In genomic region chr6:27541212-27541931, GRCh38 we compare ENCODE assay signal across 13 cellular contexts.
DNase-seq lines count a peak whose midpoint lies in the region; ATAC-seq, FAIRE-seq and TF ChIP-seq lines count a peak whose summit lies in the region.
"Had no signal": no experiment of that assay in that cellular context is flagged by ENCODE, and none has a peak within 500 bp of the region (broad histone marks: within the 10 kb centered on the region; RNA-seq: fewer than 3 reads in every experiment).

No MANE protein-coding gene starts in this region.

- POLR2A ChIA-PET in K562 (lab: Yijun Ruan, JAX): interaction anchor here (0.5 to 1.2 kb wide), 3 partner anchors 12 to 294 kb away, joined by 3 to 6 read pairs (median 4); no protein-coding TSS in a partner anchor

- H3K9ac ChIP-seq in K562 (ENCODE audit: insufficient read depth in 1 of 2, low read depth in 2 of 2, low read length in 2 of 2): peak overlapping the region in 1 of 2 experiments; percentile 12; a peak in 2 of 4 replicates
- H3K9ac ChIP-seq: BLaER1 had no signal

- TF ChIP-seq POLR2A in K562 (conservative IDR thresholded peaks at IDR 0.05) (no peak), uterus (IDR thresholded peaks at IDR 0.05) (no peak)

- TF ChIP-seq EP300 in K562 (IDR thresholded peaks at IDR 0.05; ENCODE audit: low read length): peak; percentile 57

- BruUV-seq in K562 (replicated peaks; lab: Mats Ljungman, UMichigan): TSS peak; percentile 90

- in situ Hi-C loops in K562 (cut with MboI): no loop called here

- H3K27ac ChIP-seq in K562 (ENCODE audit: extremely low read depth, low read depth, low read length): no peak overlapping the region
- no peak overlapping the region for H3K27ac ChIP-seq in WERI-Rb-1
- H3K27ac ChIP-seq in uterus: no peak overlapping the region
- H3K27ac ChIP-seq: BLaER1, cardiac muscle cell had no signal

- DNase-seq in stimulated activated CD4-positive, alpha-beta T cell treated with anti-CD3 and anti-CD28 coated beads, Interleukin-15, amount 100 ng/mL, for 24 hours: peak; percentile 56
- no peak for DNase-seq in stimulated activated CD4-positive, alpha-beta T cell treated with anti-CD3 and anti-CD28 coated beads, Interleukin-4, amount 100 ng/mL, for 24 hours
- DNase-seq in LoVo (ENCODE audit: low spot score): peak; percentile 5
- peak; percentile 47 to 89 (median 59) for DNase-seq in K562 (ENCODE audit: extremely low read depth in 1 of 4, low spot score in 3 of 4)
- no peak for DNase-seq in WERI-Rb-1
- no peak for DNase-seq in uterus
- DNase-seq: NCI-H1105, T-helper 17 cell had no signal

- intact Hi-C loops in K562 (cut with micrococcal nuclease) (no loop called here), uterus (cut with DNase I; ENCODE audit: low total_unique reads) (no loop called here)

- H4K20me1 ChIP-seq in K562 (replicated peaks; ENCODE audit: control insufficient read depth, insufficient read depth, low read length): no peaks in the 10 kb centered on the region
- H4K20me1 ChIP-seq: BLaER1 had no signal

- H3K4me3 ChIP-seq in K562 (peak overlapping the region; percentile 23), WERI-Rb-1 (ENCODE audit: low read depth, low read length) (no peak overlapping the region), uterus (no peak overlapping the region)
- H3K4me3 ChIP-seq: BLaER1, cardiac muscle cell had no signal

- no peak for FAIRE-seq in K562 (lab: Jason Lieb, UNC)

- peak overlapping the region; percentile 62 for H3K4me2 ChIP-seq in K562 (ENCODE audit: insufficient read depth, low read length)
- H3K4me2 ChIP-seq: BLaER1 had no signal

- WGBS in K562 (ENCODE audit: insufficient coverage, low coverage, missing lambda C conversion rate): 7% methylated on average over 15 of the region's 15 CpGs

- H3K36me3 ChIP-seq in K562 (ENCODE audit: control insufficient read depth, insufficient read depth, low read length) (no peaks in the 10 kb centered on the region), WERI-Rb-1 (no peaks in the 10 kb centered on the region), uterus (no peaks in the 10 kb centered on the region)
- H3K36me3 ChIP-seq: BLaER1, cardiac muscle cell had no signal

- TF ChIP-seq RAD21 in K562 (CRISPR knock-in tag; conservative IDR thresholded peaks at IDR 0.05 in 1 of 2, IDR thresholded peaks at IDR 0.05 in 1 of 2): no peak

- CTCF ChIA-PET in K562 (lab: Yijun Ruan, JAX; ENCODE audit: low intra/inter-chr PET ratio): no interaction called here

- ATAC-seq in K562 (peak; percentile 29), HG03342 (IDR thresholded peaks at IDR 0.05; ENCODE audit: unreplicated experiment) (no peak), GM21825 (IDR thresholded peaks at IDR 0.05; ENCODE audit: unreplicated experiment) (no peak)
- ATAC-seq: sciatic nerve, T-helper 17 cell had no signal

- H2AFZ ChIP-seq in K562 (ENCODE audit: low read depth, low read length): peak overlapping the region; percentile 58

- no peaks in the 10 kb centered on the region for H3K79me2 ChIP-seq in K562 (ENCODE audit: control insufficient read depth, insufficient read depth, low read length)

- H3K9me3 ChIP-seq in K562 (replicated peaks; ENCODE audit: control insufficient read depth, insufficient read depth, low read depth, low read length): no peaks in the 10 kb centered on the region
- H3K9me3 ChIP-seq in WERI-Rb-1 (ENCODE audit: severe bottlenecking): peaks cover 44% of the 10 kb centered on the region
- H3K9me3 ChIP-seq in uterus: no peaks in the 10 kb centered on the region

- H3K27me3 ChIP-seq in K562 (ENCODE audit: control insufficient read depth in 2 of 2, insufficient read depth in 2 of 2, low read length in 2 of 2) (no peaks in the 10 kb centered on the region), WERI-Rb-1 (ENCODE audit: insufficient read depth, low read depth, severe bottlenecking) (peaks cover 95% of the 10 kb centered on the region), uterus (peaks cover 0 to 36% of the 10 kb centered on the region in 2 donors)
- H3K27me3 ChIP-seq: BLaER1 had no signal

- TF ChIP-seq CTCF in K562 (IDR thresholded peaks at IDR 0.05 in 2 of 3, conservative IDR thresholded peaks at IDR 0.05 in 1 of 3; ENCODE audit: insufficient read depth in 2 of 3, low read depth in 1 of 3, low read length in 3 of 3) (no peak), WERI-Rb-1 (IDR thresholded peaks at IDR 0.05; ENCODE audit: low read depth, low read length) (no peak), uterus (IDR thresholded peaks at IDR 0.05) (no peak)

- no peaks in the 10 kb centered on the region for H3K9me1 ChIP-seq in K562 (ENCODE audit: control insufficient read depth, insufficient read depth, low read length)

- H3K4me1 ChIP-seq in K562 (replicated peaks in 1 of 2; ENCODE audit: control insufficient read depth in 2 of 2, insufficient read depth in 2 of 2, low read length in 2 of 2): peaks cover 7 to 17% of the 10 kb centered on the region in 2 experiments
- no peaks in the 10 kb centered on the region for H3K4me1 ChIP-seq in uterus
- H3K4me1 ChIP-seq: BLaER1 had no signal

TF ChIP-seq in K562, 482 proteins besides CTCF, POLR2A, EP300 and RAD21 (continues in another document):
- TF ChIP-seq POLR3A (IDR thresholded peaks at IDR 0.05; ENCODE audit: borderline replicate concordance, extremely low read depth, insufficient read depth, insufficient read length) (peak; percentile 86), ID3 (CRISPR knock-in tag; IDR thresholded peaks at IDR 0.05) (no peak), ID3 (tag; IDR thresholded peaks at IDR 0.05) (peak; percentile 99), GATAD2A (IDR thresholded peaks at IDR 0.05) (peak; percentile 74; the same call in 1 of the 2 replicates), RBFOX2 (IDR thresholded peaks at IDR 0.05; ENCODE audit: low read depth, low read length) (no peak), ZFP91 (CRISPR knock-in tag; IDR thresholded peaks at IDR 0.05) (no peak), RCOR1 (IDR thresholded peaks at IDR 0.05; ENCODE audit: borderline replicate concordance in 1 of 2, low read depth in 2 of 2, low read length in 2 of 2) (peak in 1 of 2 experiments; percentile 89; a peak in 2 of 4 replicates), SRF (CRISPR knock-in tag; IDR thresholded peaks at IDR 0.05) (peak in 1 of 2 experiments; percentile 43; a peak in 1 of 4 replicates), ARID3A (IDR thresholded peaks at IDR 0.05; ENCODE audit: borderline replicate concordance, low read depth, low read length) (peak; percentile 77; the same call in 1 of the 2 replicates), CTBP1 (IDR thresholded peaks at IDR 0.05; ENCODE audit: borderline replicate concordance) (0 out of 2 replicates have a peak, but pooled peaks have one; percentile 44), CEBPG (CRISPR knock-in tag; IDR thresholded peaks at IDR 0.05) (no peak), CEBPG (tag; conservative IDR thresholded peaks at IDR 0.05 in 1 of 2, IDR thresholded peaks at IDR 0.05 in 1 of 2) (no peak)

Comparison
In these comparisons a context has a peak if more than half of its experiments do, and no peak if none do; other contexts are left out.
1. DNase-seq: peak in stimulated activated CD4-positive, alpha-beta T cell treated with anti-CD3 and anti-CD28 coated beads, Interleukin-15, amount 100 ng/mL, for 24 hours (single experiment), LoVo (single experiment) and K562 (4 of 4); none in stimulated activated CD4-positive, alpha-beta T cell treated with anti-CD3 and anti-CD28 coated beads, Interleukin-4, amount 100 ng/mL, for 24 hours (single experiment), WERI-Rb-1 (single experiment) and uterus (0 of 2).